Comparison of ENCODE assay signal across 9 cellular contexts in the genomic region with DNA sequence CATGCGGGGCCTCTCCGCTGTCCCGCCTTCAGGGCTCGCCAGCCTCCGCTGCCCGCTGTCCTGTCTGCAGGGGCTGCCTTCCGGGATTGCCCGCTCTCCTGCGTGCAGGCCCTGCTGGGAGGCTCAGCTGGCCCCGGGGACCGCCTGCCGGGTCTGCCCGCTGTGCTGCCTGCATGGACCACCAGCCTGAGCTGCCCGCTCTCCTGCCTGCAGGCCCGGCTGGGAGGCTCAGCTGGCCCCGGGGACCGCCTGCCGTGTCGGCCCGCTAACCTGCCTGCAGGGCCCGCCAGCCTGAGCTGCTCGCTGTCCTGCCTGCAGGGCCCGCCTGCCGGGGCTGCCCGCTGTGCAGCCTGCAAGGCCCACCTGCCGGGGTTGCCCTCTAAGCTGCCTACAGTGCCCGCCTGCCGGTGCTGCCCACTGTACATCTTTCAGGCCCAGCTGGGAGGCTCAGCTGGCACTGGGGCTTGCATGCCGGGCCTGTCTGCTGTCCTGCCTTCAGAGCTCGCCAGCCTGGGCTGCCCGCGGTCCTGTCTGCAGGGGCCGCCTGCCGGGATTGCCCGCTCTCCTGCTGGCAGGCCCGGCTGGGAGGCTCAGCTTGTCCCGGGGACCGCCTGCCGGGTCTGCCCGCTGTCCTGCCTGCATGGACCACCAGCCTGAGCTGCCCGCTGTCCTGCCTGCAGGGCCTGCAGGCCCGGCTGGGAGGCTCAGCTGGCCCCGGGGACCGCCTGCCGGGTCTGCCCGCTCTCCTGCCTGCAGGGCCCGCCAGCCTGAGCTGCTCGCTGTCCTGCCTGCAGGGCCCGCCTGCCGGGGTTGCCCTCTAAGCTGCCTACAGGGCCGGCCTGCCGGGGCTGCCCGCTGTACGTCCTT.
DNase-seq lines count a peak whose midpoint lies in the region; ATAC-seq and TF ChIP-seq lines count a peak whose summit lies in the region.
"Had no signal": no experiment of that assay in that cellular context is flagged by ENCODE, and none has a peak within 500 bp of the region (broad histone marks: within the 10 kb centered on the region; RNA-seq: fewer than 3 reads in every experiment).

No MANE protein-coding gene starts in this region.

- no peak for TF ChIP-seq POLR2A in gastrocnemius medialis (IDR thresholded peaks at IDR 0.05)

- ATAC-seq in gastrocnemius medialis: peak; percentile 55 to 77

- H3K27ac ChIP-seq in gastrocnemius medialis: peak overlapping the region in 2 of 4 donors; percentile 71 to 87
- H3K27ac ChIP-seq: SK-N-MC had no signal

- intact Hi-C loops in gastrocnemius medialis (cut with DNase I; ENCODE audit: low total_unique reads): no loop called here

- H3K36me3 ChIP-seq in gastrocnemius medialis: no peaks in the 10 kb centered on the region

- TF ChIP-seq CTCF in gastrocnemius medialis (IDR thresholded peaks at IDR 0.05 in 4 of 5, conservative IDR thresholded peaks at IDR 0.05 in 1 of 5): no peak

- H3K4me3 ChIP-seq in gastrocnemius medialis: peak overlapping the region in 3 of 4 donors; percentile 25 to 65 (median 51)
- H3K4me3 ChIP-seq: SK-N-MC had no signal

- no peaks in the 10 kb centered on the region for H3K27me3 ChIP-seq in gastrocnemius medialis

- H3K9me3 ChIP-seq in gastrocnemius medialis: no peaks in the 10 kb centered on the region

- in situ Hi-C loops in gastrocnemius medialis (cut with MboI; ENCODE audit: low sequenced_read_pairs in 4 of 4): no loop called here

- DNase-seq in NCI-H82 (lab: John Stamatoyannopoulos, UW): peak; percentile 37
- no peak for DNase-seq in NCI-H82 treated with DMSO at 0.1 percent for 48 hours (lab: John Stamatoyannopoulos, UW; ENCODE audit: unreplicated experiment)
- DNase-seq in activated CD4-positive, CD25-positive, alpha-beta regulatory T cell treated with anti-CD3 and anti-CD28 coated beads, Interleukin-2, amount 50 U/mL, for 72 hours: peak; percentile 57
- peak; percentile 11 for DNase-seq in effector CD8-positive, alpha-beta T cell (lab: John Stamatoyannopoulos, UW)
- DNase-seq in gastrocnemius medialis: peak; percentile 11 to 62
- no peak for DNase-seq in HPDE6-E6E7 (ENCODE audit: extremely low spot score)
- DNase-seq in HuH-7 (ENCODE audit: low spot score): no peak
- DNase-seq in cerebellar cortex (ENCODE audit: low spot score): no peak

- no peaks in the 10 kb centered on the region for H3K4me1 ChIP-seq in gastrocnemius medialis

Comparison
In these comparisons a context has a peak if more than half of its experiments do, and no peak if none do; other contexts are left out.
1. DNase-seq: peak in NCI-H82 (single experiment), activated CD4-positive, CD25-positive, alpha-beta regulatory T cell treated with anti-CD3 and anti-CD28 coated beads, Interleukin-2, amount 50 U/mL, for 72 hours (single experiment), effector CD8-positive, alpha-beta T cell (single experiment) and gastrocnemius medialis (2 of 2); none in NCI-H82 treated with DMSO at 0.1 percent for 48 hours (single experiment), HPDE6-E6E7 (single experiment), HuH-7 (single experiment) and cerebellar cortex (single experiment).